ENCODE assay signal across 8 cellular contexts in the genomic region with DNA sequence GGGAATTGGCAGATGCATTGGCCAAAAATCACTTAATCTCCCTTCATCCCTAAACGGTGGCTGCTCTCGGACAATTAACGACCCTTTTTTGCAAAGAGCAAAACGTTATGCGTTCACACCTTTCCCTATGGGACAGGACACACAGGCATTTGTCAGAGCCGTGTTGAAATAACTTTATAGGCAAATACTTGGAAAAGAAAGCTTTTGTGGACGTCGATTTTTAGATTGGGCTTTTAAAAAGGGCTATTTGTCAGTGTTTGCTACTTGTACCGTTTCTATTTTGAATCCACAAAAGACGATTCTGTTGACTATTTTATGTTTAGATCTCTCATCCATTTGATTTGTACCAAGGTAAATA.
DNase-seq lines count a peak whose midpoint lies in the region; ATAC-seq and TF ChIP-seq lines count a peak whose summit lies in the region.

No MANE protein-coding gene starts in this region.

- TF ChIP-seq CTCF in AG04450 (IDR thresholded peaks at IDR 0.05; ENCODE audit: low read depth, low read length) (no peak), astrocyte of the spinal cord (IDR thresholded peaks at IDR 0.05; ENCODE audit: low read depth, low read length) (no peak)

- no peak overlapping the region for H2AK5ac ChIP-seq in mesenchymal stem cell (ENCODE audit: low read length, severe bottlenecking)

- H2BK12ac ChIP-seq in mesenchymal stem cell (ENCODE audit: low read length in 2 of 2), result no peak overlapping the region

- 24% methylated on average over 8 of the region's 10 CpGs for WGBS in mesenchymal stem cell

- ATAC-seq in HG02610 (IDR thresholded peaks at IDR 0.05; ENCODE audit: unreplicated experiment), result no peak

- CTCF ChIA-PET in AG04450 (lab: Charles Lee), result interaction anchor here (0.6 to 2.0 kb wide), 34 partner anchors 8 to 1041 kb away, joined by 3 to 24 read pairs (median 4); a partner anchor contains a TSS

- no peaks in the 10 kb centered on the region for H3K9me3 ChIP-seq in AG04450 (ENCODE audit: control insufficient read depth, insufficient read depth, low read length)
- no peaks in the 10 kb centered on the region for H3K9me3 ChIP-seq in mesenchymal stem cell (ENCODE audit: control insufficient read depth, low read length)

- H3K14ac ChIP-seq in mesenchymal stem cell (ENCODE audit: low read length in 2 of 2), result no peak overlapping the region

- no peaks in the 10 kb centered on the region for H3K79me1 ChIP-seq in mesenchymal stem cell (replicated peaks; ENCODE audit: low read length, poor library complexity, severe bottlenecking)

- peak overlapping the region; percentile 72 for H3K9ac ChIP-seq in mesenchymal stem cell (ENCODE audit: low read length)

- DNase-seq in AG04450 (ENCODE audit: low read depth, low spot score) (no peak), H7 (no peak), astrocyte of the spinal cord (ENCODE audit: low read depth, low spot score) (no peak), mesenchymal stem cell (no peak), amygdala (lab: John Stamatoyannopoulos, UW) (no peak), RPMI8226 (no peak), NOMO-1 (lab: John Stamatoyannopoulos, UW; ENCODE audit: unreplicated experiment in 2 of 2) (no peak)

- peak overlapping the region; percentile 64 for H3K4me3 ChIP-seq in AG04450 (ENCODE audit: low read depth, low read length)
- H3K4me3 ChIP-seq in H7 (ENCODE audit: insufficient read depth, low read depth, low read length), result peak overlapping the region; percentile 40; the same call in 1 of the 2 replicates
- peak overlapping the region; percentile 53 for H3K4me3 ChIP-seq in astrocyte of the spinal cord (ENCODE audit: low read depth, low read length)
- H3K4me3 ChIP-seq in mesenchymal stem cell (ENCODE audit: insufficient read depth in 1 of 2, low read depth in 1 of 2, low read length in 2 of 2), result peak overlapping the region in 1 of 2 experiments; percentile 85

- no peak overlapping the region for H2BK5ac ChIP-seq in mesenchymal stem cell (ENCODE audit: low read depth, low read length, poor library complexity, severe bottlenecking)

- H4K91ac ChIP-seq in mesenchymal stem cell (ENCODE audit: low read length), result no peak overlapping the region

- H2AFZ ChIP-seq in mesenchymal stem cell (ENCODE audit: low read depth, low read length), result no peak overlapping the region

- in situ Hi-C loops in astrocyte of the spinal cord (cut with HindIII; ENCODE audit: low sequenced_read_pairs), result no loop called here

- no peak overlapping the region for H2BK120ac ChIP-seq in mesenchymal stem cell (ENCODE audit: low read depth, low read length)

- H3K4ac ChIP-seq in mesenchymal stem cell (ENCODE audit: low read depth in 1 of 2, low read length in 2 of 2), result no peak overlapping the region

- H4K8ac ChIP-seq in mesenchymal stem cell (ENCODE audit: low read length), result no peak overlapping the region

- no peak overlapping the region for H3K27ac ChIP-seq in AG04450 (ENCODE audit: low read depth, low read length)
- H3K27ac ChIP-seq in mesenchymal stem cell (ENCODE audit: low read length, poor library complexity, severe bottlenecking), result no peak overlapping the region

- H3K18ac ChIP-seq in mesenchymal stem cell (ENCODE audit: low read depth in 1 of 2, low read length in 2 of 2), result no peak overlapping the region

- peak overlapping the region; percentile 98 for H3K4me2 ChIP-seq in mesenchymal stem cell (ENCODE audit: low read length, poor library complexity, severe bottlenecking)

- H3K4me1 ChIP-seq in mesenchymal stem cell (ENCODE audit: control insufficient read depth, insufficient read depth, low read depth, low read length), result peaks cover 2% of the 10 kb centered on the region

- H3K36me3 ChIP-seq in H7 (replicated peaks; ENCODE audit: control insufficient read depth, insufficient read depth, low read length) (no peaks in the 10 kb centered on the region), mesenchymal stem cell (ENCODE audit: control insufficient read depth in 1 of 2, insufficient read depth in 2 of 2, low read depth in 1 of 2, low read length in 2 of 2) (no peaks in the 10 kb centered on the region)

- H3K23ac ChIP-seq in mesenchymal stem cell (ENCODE audit: low read length in 2 of 2), result no peak overlapping the region

- no peak overlapping the region for H2BK15ac ChIP-seq in mesenchymal stem cell (ENCODE audit: low read depth, poor library complexity, severe bottlenecking)

- POLR2A ChIA-PET in AG04450 (lab: Yijun Ruan, JAX), result no interaction called here

- H3K27me3 ChIP-seq in AG04450 (ENCODE audit: control insufficient read depth, insufficient read depth, low read length) (peaks cover 2% of the 10 kb centered on the region), H7 (ENCODE audit: control insufficient read depth, insufficient read depth, low read length) (peaks cover 12% of the 10 kb centered on the region), mesenchymal stem cell (ENCODE audit: control insufficient read depth in 1 of 2, insufficient read depth in 1 of 2, low read length in 2 of 2) (peaks cover 0 to 9% of the 10 kb centered on the region in 2 experiments)
